9 cellular contexts compared by ENCODE assay signal in genomic region chr4:158775091-158775651, GRCh38. TPM values are rescaled to one million over a fixed set of nuclear protein-coding genes. Genes with fewer than 3 reads are reported as not detected.
DNase-seq lines count a peak whose midpoint lies in the region; ATAC-seq lines count a peak whose summit lies in the region.
"Had no signal": no experiment of that assay in that cellular context is flagged by ENCODE, and none has a peak within 500 bp of the region (broad histone marks: within the 10 kb centered on the region; RNA-seq: fewer than 3 reads in every experiment).

No MANE protein-coding gene starts in this region.

- intact Hi-C loops in head of caudate nucleus (cut with DNase I), result loop anchor here (10.0 kb wide), 1 partner anchor 50 kb away; no protein-coding TSS in a partner anchor

- ATAC-seq in GM21619 (IDR thresholded peaks at IDR 0.05; ENCODE audit: unreplicated experiment), result no peak

- DNase-seq in COLO829 (ENCODE audit: low spot score) (peak; percentile 71), amygdala (lab: John Stamatoyannopoulos, UW) (peak in 44 of 56 donors; percentile 6 to 83 (median 39)), head of caudate nucleus (peak in 38 of 42 donors; percentile 15 to 86 (median 62)), pons (ENCODE audit: low spot score) (peak; percentile 92), NCI-H82 (lab: John Stamatoyannopoulos, UW) (no peak), SK-N-DZ (ENCODE audit: low spot score) (no peak)
- DNase-seq in activated CD4-positive, alpha-beta T cell treated with anti-CD3 and anti-CD28 coated beads, Interleukin-2, amount 50 U/mL, for 48 hours, result no peak
- DNase-seq: activated T-cell treated with anti-CD3 and anti-CD28 coated beads, Interleukin-2, amount 50 U/mL, for 1 hour had no signal

RNA-seq across cellular contexts. Expression of gene FNIP2, which starts 6.3 kb away (rescaled TPM):
- polyA plus RNA-seq in SK-N-DZ (2014; cell fraction: cytosol; rRNA removed), result 10.5 and 12.3 TPM in 2 replicates
- 7.9 and 8.6 TPM in 2 replicates for polyA plus RNA-seq in SK-N-DZ (2014; cell fraction: nucleus; rRNA removed)

RNA-seq across cellular contexts. Expression of gene PPID, which starts 52.0 kb away (rescaled TPM):
- polyA plus RNA-seq in SK-N-DZ (2014; cell fraction: cytosol; rRNA removed), result 54.2 and 85.1 TPM in 2 replicates
- 22.1 and 23.6 TPM in 2 replicates for polyA plus RNA-seq in SK-N-DZ (2014; cell fraction: nucleus; rRNA removed)

Comparison
In these comparisons a context has a peak if more than half of its experiments do, and no peak if none do; other contexts are left out.
1. DNase-seq: peak in COLO829 (single experiment), amygdala (44 of 56), head of caudate nucleus (38 of 42) and pons (single experiment); none in activated CD4-positive, alpha-beta T cell treated with anti-CD3 and anti-CD28 coated beads, Interleukin-2, amount 50 U/mL, for 48 hours (0 of 2), NCI-H82 (single experiment) and SK-N-DZ (single experiment).